2 cellular contexts compared by ENCODE assay signal in genomic region chr2:138234265-138234664, GRCh38.
TF ChIP-seq lines count a peak whose summit lies in the region.

No MANE protein-coding gene starts in this region.

TF ChIP-seq in WTC11, 78 proteins besides CTCF, POLR2A, EP300 and RAD21 (continued from another document):
- TF ChIP-seq ZNF532 (CRISPR knock-in tag; IDR thresholded peaks at IDR 0.05; ENCODE audit: borderline replicate concordance) (no peak), GRHL2 (CRISPR knock-in tag; IDR thresholded peaks at IDR 0.05; ENCODE audit: insufficient replicate concordance, severe bottlenecking) (no peak), NFE2L1 (CRISPR knock-in tag; IDR thresholded peaks at IDR 0.05) (no peak), ZNF219 (CRISPR knock-in tag; IDR thresholded peaks at IDR 0.05; ENCODE audit: borderline replicate concordance) (no peak), RORB (CRISPR knock-in tag; IDR thresholded peaks at IDR 0.05) (no peak), ETV6 (CRISPR knock-in tag; IDR thresholded peaks at IDR 0.05) (no peak), SOX15 (CRISPR knock-in tag; IDR thresholded peaks at IDR 0.05) (no peak), GTF2I (CRISPR knock-in tag; conservative IDR thresholded peaks at IDR 0.05) (no peak), NFYB (CRISPR knock-in tag; conservative IDR thresholded peaks at IDR 0.05; ENCODE audit: low read depth) (no peak), EMX1 (CRISPR knock-in tag; IDR thresholded peaks at IDR 0.05) (no peak), ZNF425 (CRISPR knock-in tag; conservative IDR thresholded peaks at IDR 0.05) (no peak), JAZF1 (CRISPR knock-in tag; IDR thresholded peaks at IDR 0.05) (no peak), ZNF423 (CRISPR knock-in tag; IDR thresholded peaks at IDR 0.05) (no peak)
- TF ChIP-seq, protein P1, sequence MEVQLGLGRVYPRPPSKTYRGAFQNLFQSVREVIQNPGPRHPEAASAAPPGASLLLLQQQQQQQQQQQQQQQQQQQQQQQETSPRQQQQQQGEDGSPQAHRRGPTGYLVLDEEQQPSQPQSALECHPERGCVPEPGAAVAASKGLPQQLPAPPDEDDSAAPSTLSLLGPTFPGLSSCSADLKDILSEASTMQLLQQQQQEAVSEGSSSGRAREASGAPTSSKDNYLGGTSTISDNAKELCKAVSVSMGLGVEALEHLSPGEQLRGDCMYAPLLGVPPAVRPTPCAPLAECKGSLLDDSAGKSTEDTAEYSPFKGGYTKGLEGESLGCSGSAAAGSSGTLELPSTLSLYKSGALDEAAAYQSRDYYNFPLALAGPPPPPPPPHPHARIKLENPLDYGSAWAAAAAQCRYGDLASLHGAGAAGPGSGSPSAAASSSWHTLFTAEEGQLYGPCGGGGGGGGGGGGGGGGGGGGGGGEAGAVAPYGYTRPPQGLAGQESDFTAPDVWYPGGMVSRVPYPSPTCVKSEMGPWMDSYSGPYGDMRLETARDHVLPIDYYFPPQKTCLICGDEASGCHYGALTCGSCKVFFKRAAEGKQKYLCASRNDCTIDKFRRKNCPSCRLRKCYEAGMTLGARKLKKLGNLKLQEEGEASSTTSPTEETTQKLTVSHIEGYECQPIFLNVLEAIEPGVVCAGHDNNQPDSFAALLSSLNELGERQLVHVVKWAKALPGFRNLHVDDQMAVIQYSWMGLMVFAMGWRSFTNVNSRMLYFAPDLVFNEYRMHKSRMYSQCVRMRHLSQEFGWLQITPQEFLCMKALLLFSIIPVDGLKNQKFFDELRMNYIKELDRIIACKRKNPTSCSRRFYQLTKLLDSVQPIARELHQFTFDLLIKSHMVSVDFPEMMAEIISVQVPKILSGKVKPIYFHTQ (CRISPR knock-in tag; IDR thresholded peaks at IDR 0.05): no peak
- TF ChIP-seq, protein P2, sequence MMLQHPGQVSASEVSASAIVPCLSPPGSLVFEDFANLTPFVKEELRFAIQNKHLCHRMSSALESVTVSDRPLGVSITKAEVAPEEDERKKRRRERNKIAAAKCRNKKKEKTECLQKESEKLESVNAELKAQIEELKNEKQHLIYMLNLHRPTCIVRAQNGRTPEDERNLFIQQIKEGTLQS (CRISPR knock-in tag; conservative IDR thresholded peaks at IDR 0.05): no peak
- TF ChIP-seq, protein P3, sequence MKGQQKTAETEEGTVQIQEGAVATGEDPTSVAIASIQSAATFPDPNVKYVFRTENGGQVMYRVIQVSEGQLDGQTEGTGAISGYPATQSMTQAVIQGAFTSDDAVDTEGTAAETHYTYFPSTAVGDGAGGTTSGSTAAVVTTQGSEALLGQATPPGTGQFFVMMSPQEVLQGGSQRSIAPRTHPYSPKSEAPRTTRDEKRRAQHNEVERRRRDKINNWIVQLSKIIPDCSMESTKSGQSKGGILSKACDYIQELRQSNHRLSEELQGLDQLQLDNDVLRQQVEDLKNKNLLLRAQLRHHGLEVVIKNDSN (CRISPR knock-in tag; IDR thresholded peaks at IDR 0.05): no peak
TF ChIP-seq in WTC11: peak in this region for 0.

TF ChIP-seq in SK-N-SH treated with all-trans-retinoic acid at 6 μM for 48 hours, 23 proteins besides CTCF, POLR2A, EP300 and RAD21 (continued from another document):
- TF ChIP-seq PATZ1 (CRISPR knock-in tag; IDR thresholded peaks at IDR 0.05; ENCODE audit: borderline replicate concordance) (no peak), ZFP3 (CRISPR knock-in tag; IDR thresholded peaks at IDR 0.05) (no peak), ZFP30 (CRISPR knock-in tag; IDR thresholded peaks at IDR 0.05) (no peak), ARNTL (CRISPR knock-in tag; IDR thresholded peaks at IDR 0.05; ENCODE audit: borderline replicate concordance, low read depth) (no peak), CSDC2 (CRISPR knock-in tag; IDR thresholded peaks at IDR 0.05) (no peak), ZNF70 (CRISPR knock-in tag; IDR thresholded peaks at IDR 0.05) (no peak), CREB5 (CRISPR knock-in tag; IDR thresholded peaks at IDR 0.05; ENCODE audit: low read depth) (no peak), ESRRG (CRISPR knock-in tag; IDR thresholded peaks at IDR 0.05) (no peak), OSR1 (CRISPR knock-in tag; IDR thresholded peaks at IDR 0.05) (no peak), ZC3H10 (CRISPR knock-in tag; IDR thresholded peaks at IDR 0.05) (no peak), GLIS3 (CRISPR knock-in tag; IDR thresholded peaks at IDR 0.05) (no peak), PPARA (CRISPR knock-in tag; IDR thresholded peaks at IDR 0.05; ENCODE audit: borderline replicate concordance) (no peak)
- TF ChIP-seq, protein P4, sequence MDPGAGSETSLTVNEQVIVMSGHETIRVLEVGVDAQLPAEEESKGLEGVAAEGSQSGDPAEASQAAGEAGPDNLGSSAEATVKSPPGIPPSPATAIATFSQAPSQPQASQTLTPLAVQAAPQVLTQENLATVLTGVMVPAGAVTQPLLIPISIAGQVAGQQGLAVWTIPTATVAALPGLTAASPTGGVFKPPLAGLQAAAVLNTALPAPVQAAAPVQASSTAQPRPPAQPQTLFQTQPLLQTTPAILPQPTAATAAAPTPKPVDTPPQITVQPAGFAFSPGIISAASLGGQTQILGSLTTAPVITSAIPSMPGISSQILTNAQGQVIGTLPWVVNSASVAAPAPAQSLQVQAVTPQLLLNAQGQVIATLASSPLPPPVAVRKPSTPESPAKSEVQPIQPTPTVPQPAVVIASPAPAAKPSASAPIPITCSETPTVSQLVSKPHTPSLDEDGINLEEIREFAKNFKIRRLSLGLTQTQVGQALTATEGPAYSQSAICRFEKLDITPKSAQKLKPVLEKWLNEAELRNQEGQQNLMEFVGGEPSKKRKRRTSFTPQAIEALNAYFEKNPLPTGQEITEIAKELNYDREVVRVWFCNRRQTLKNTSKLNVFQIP (CRISPR knock-in tag; IDR thresholded peaks at IDR 0.05; ENCODE audit: borderline replicate concordance, low read depth): no peak
- TF ChIP-seq, protein P5, sequence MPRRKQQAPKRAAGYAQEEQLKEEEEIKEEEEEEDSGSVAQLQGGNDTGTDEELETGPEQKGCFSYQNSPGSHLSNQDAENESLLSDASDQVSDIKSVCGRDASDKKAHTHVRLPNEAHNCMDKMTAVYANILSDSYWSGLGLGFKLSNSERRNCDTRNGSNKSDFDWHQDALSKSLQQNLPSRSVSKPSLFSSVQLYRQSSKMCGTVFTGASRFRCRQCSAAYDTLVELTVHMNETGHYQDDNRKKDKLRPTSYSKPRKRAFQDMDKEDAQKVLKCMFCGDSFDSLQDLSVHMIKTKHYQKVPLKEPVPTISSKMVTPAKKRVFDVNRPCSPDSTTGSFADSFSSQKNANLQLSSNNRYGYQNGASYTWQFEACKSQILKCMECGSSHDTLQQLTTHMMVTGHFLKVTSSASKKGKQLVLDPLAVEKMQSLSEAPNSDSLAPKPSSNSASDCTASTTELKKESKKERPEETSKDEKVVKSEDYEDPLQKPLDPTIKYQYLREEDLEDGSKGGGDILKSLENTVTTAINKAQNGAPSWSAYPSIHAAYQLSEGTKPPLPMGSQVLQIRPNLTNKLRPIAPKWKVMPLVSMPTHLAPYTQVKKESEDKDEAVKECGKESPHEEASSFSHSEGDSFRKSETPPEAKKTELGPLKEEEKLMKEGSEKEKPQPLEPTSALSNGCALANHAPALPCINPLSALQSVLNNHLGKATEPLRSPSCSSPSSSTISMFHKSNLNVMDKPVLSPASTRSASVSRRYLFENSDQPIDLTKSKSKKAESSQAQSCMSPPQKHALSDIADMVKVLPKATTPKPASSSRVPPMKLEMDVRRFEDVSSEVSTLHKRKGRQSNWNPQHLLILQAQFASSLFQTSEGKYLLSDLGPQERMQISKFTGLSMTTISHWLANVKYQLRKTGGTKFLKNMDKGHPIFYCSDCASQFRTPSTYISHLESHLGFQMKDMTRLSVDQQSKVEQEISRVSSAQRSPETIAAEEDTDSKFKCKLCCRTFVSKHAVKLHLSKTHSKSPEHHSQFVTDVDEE (CRISPR knock-in tag; IDR thresholded peaks at IDR 0.05): no peak
